In genomic region chr16:56647641-56648431, GRCh38 we compare ENCODE assay signal across 1 cellular context.
TF ChIP-seq lines count a peak whose summit lies in the region.

No MANE protein-coding gene starts in this region.

TF ChIP-seq in HepG2, 621 proteins besides CTCF, POLR2A, EP300 and RAD21 (continued from another document and continues in another):
- TF ChIP-seq AHDC1 (CRISPR knock-in tag; IDR thresholded peaks at IDR 0.05; ENCODE audit: borderline replicate concordance): no peak
- peak; percentile 74; the same call in 1 of the 2 replicates for TF ChIP-seq TFDP1 (CRISPR knock-in tag; IDR thresholded peaks at IDR 0.05; ENCODE audit: borderline replicate concordance)
- TF ChIP-seq, protein P1, sequence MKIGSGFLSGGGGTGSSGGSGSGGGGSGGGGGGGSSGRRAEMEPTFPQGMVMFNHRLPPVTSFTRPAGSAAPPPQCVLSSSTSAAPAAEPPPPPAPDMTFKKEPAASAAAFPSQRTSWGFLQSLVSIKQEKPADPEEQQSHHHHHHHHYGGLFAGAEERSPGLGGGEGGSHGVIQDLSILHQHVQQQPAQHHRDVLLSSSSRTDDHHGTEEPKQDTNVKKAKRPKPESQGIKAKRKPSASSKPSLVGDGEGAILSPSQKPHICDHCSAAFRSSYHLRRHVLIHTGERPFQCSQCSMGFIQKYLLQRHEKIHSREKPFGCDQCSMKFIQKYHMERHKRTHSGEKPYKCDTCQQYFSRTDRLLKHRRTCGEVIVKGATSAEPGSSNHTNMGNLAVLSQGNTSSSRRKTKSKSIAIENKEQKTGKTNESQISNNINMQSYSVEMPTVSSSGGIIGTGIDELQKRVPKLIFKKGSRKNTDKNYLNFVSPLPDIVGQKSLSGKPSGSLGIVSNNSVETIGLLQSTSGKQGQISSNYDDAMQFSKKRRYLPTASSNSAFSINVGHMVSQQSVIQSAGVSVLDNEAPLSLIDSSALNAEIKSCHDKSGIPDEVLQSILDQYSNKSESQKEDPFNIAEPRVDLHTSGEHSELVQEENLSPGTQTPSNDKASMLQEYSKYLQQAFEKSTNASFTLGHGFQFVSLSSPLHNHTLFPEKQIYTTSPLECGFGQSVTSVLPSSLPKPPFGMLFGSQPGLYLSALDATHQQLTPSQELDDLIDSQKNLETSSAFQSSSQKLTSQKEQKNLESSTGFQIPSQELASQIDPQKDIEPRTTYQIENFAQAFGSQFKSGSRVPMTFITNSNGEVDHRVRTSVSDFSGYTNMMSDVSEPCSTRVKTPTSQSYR (CRISPR knock-in tag; IDR thresholded peaks at IDR 0.05; ENCODE audit: borderline replicate concordance): no peak
- TF ChIP-seq ZNF607 (CRISPR knock-in tag; IDR thresholded peaks at IDR 0.05; ENCODE audit: borderline replicate concordance): no peak
- TF ChIP-seq TGIF2 (CRISPR knock-in tag; IDR thresholded peaks at IDR 0.05): no peak
- no peak for TF ChIP-seq XBP1 (CRISPR knock-in tag; IDR thresholded peaks at IDR 0.05)
- TF ChIP-seq, protein P2, sequence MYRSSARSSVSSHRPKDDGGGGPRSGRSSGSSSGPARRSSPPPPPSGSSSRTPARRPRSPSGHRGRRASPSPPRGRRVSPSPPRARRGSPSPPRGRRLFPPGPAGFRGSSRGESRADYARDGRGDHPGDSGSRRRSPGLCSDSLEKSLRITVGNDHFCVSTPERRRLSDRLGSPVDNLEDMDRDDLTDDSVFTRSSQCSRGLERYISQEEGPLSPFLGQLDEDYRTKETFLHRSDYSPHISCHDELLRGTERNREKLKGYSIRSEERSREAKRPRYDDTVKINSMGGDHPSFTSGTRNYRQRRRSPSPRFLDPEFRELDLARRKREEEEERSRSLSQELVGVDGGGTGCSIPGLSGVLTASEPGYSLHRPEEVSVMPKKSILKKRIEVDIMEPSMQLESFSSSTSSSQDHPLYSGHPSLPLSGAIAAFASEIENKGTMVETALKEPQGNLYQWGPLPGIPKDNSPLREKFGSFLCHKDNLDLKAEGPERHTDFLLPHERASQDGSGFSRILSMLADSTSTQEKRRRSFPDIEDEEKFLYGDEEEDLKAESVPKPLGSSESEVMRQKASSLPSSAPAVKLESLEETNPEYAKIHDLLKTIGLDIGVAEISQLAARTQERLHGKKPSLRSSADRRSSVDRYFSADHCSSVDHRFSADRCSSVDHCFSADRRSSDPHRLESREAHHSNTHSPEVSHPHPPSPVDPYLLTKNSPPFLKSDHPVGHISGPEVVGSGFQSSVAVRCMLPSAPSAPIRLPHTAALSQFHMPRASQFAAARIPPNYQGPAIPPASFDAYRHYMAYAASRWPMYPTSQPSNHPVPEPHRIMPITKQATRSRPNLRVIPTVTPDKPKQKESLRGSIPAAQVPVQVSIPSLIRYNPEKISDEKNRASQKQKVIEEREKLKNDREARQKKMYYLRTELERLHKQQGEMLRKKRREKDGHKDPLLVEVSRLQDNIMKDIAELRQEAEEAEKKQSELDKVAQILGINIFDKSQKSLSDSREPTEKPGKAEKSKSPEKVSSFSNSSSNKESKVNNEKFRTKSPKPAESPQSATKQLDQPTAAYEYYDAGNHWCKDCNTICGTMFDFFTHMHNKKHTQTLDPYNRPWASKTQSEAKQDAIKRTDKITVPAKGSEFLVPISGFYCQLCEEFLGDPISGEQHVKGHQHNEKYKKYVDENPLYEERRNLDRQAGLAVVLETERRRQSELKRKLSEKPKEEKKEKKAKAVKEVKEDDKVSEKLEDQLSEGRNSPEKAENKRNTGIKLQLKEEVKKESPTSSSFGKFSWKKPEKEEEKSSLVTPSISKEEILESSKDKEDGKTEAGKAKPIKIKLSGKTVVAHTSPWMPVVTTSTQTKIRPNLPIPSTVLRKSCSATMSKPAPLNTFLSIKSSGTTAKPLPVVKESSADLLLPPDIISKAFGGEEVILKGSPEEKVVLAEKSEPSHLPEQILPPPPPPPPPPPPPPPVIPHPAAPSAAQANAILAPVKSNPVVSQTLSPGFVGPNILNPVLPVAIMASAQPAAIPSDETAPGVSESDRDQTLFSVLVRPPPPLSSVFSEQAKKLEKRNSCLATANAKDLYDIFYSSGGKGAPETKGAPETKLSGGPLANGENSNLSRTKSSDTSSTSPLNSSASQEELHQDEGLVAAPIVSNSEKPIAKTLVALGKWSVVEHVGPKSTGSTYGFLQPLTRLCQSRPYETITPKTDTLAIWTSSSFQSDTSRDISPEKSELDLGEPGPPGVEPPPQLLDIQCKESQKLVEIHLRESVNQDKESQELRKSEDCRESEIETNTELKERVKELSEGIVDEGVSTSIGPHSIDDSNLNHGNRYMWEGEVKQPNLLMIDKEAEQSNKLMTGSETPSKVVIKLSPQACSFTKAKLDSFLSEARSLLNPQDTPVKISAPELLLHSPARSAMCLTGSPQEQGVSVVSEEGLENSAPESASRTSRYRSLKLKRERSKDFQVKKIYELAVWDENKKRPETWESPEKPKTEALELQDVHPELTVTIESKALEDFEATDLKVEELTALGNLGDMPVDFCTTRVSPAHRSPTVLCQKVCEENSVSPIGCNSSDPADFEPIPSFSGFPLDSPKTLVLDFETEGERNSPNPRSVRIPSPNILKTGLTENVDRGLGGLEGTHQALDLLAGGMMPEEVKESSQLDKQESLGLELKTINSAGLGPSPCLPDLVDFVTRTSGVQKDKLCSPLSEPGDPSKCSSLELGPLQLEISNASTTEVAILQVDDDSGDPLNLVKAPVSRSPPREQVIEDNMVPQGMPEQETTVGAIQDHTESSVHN (CRISPR knock-in tag; IDR thresholded peaks at IDR 0.05): peak; percentile 52; the same call in 1 of the 2 replicates
- TF ChIP-seq, protein P3, sequence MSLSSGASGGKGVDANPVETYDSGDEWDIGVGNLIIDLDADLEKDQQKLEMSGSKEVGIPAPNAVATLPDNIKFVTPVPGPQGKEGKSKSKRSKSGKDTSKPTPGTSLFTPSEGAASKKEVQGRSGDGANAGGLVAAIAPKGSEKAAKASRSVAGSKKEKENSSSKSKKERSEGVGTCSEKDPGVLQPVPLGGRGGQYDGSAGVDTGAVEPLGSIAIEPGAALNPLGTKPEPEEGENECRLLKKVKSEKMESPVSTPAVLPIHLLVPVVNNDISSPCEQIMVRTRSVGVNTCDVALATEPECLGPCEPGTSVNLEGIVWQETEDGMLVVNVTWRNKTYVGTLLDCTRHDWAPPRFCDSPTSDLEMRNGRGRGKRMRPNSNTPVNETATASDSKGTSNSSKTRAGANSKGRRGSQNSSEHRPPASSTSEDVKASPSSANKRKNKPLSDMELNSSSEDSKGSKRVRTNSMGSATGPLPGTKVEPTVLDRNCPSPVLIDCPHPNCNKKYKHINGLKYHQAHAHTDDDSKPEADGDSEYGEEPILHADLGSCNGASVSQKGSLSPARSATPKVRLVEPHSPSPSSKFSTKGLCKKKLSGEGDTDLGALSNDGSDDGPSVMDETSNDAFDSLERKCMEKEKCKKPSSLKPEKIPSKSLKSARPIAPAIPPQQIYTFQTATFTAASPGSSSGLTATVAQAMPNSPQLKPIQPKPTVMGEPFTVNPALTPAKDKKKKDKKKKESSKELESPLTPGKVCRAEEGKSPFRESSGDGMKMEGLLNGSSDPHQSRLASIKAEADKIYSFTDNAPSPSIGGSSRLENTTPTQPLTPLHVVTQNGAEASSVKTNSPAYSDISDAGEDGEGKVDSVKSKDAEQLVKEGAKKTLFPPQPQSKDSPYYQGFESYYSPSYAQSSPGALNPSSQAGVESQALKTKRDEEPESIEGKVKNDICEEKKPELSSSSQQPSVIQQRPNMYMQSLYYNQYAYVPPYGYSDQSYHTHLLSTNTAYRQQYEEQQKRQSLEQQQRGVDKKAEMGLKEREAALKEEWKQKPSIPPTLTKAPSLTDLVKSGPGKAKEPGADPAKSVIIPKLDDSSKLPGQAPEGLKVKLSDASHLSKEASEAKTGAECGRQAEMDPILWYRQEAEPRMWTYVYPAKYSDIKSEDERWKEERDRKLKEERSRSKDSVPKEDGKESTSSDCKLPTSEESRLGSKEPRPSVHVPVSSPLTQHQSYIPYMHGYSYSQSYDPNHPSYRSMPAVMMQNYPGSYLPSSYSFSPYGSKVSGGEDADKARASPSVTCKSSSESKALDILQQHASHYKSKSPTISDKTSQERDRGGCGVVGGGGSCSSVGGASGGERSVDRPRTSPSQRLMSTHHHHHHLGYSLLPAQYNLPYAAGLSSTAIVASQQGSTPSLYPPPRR (CRISPR knock-in tag; IDR thresholded peaks at IDR 0.05; ENCODE audit: borderline replicate concordance): peak; percentile 21; the same call in 1 of the 2 replicates
- TF ChIP-seq RARG (CRISPR knock-in tag; IDR thresholded peaks at IDR 0.05; ENCODE audit: low read depth): no peak
- TF ChIP-seq ZNF263 (CRISPR knock-in tag; IDR thresholded peaks at IDR 0.05): 0 out of 2 replicates have a peak, but pooled peaks have one; percentile 22
- TF ChIP-seq, protein P4, sequence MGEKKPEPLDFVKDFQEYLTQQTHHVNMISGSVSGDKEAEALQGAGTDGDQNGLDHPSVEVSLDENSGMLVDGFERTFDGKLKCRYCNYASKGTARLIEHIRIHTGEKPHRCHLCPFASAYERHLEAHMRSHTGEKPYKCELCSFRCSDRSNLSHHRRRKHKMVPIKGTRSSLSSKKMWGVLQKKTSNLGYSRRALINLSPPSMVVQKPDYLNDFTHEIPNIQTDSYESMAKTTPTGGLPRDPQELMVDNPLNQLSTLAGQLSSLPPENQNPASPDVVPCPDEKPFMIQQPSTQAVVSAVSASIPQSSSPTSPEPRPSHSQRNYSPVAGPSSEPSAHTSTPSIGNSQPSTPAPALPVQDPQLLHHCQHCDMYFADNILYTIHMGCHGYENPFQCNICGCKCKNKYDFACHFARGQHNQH (CRISPR knock-in tag; IDR thresholded peaks at IDR 0.05): peak; percentile 43; the same call in 1 of the 2 replicates
- TF ChIP-seq, protein P5, sequence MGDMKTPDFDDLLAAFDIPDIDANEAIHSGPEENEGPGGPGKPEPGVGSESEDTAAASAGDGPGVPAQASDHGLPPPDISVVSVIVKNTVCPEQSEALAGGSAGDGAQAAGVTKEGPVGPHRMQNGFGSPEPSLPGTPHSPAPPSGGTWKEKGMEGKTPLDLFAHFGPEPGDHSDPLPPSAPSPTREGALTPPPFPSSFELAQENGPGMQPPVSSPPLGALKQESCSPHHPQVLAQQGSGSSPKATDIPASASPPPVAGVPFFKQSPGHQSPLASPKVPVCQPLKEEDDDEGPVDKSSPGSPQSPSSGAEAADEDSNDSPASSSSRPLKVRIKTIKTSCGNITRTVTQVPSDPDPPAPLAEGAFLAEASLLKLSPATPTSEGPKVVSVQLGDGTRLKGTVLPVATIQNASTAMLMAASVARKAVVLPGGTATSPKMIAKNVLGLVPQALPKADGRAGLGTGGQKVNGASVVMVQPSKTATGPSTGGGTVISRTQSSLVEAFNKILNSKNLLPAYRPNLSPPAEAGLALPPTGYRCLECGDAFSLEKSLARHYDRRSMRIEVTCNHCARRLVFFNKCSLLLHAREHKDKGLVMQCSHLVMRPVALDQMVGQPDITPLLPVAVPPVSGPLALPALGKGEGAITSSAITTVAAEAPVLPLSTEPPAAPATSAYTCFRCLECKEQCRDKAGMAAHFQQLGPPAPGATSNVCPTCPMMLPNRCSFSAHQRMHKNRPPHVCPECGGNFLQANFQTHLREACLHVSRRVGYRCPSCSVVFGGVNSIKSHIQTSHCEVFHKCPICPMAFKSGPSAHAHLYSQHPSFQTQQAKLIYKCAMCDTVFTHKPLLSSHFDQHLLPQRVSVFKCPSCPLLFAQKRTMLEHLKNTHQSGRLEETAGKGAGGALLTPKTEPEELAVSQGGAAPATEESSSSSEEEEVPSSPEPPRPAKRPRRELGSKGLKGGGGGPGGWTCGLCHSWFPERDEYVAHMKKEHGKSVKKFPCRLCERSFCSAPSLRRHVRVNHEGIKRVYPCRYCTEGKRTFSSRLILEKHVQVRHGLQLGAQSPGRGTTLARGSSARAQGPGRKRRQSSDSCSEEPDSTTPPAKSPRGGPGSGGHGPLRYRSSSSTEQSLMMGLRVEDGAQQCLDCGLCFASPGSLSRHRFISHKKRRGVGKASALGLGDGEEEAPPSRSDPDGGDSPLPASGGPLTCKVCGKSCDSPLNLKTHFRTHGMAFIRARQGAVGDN (CRISPR knock-in tag; IDR thresholded peaks at IDR 0.05): peak; percentile 86
- TF ChIP-seq NRL (CRISPR knock-in tag; IDR thresholded peaks at IDR 0.05; ENCODE audit: borderline replicate concordance): peak; percentile 46; the same call in 1 of the 2 replicates
- no peak for TF ChIP-seq ZMAT5 (CRISPR knock-in tag; IDR thresholded peaks at IDR 0.05; ENCODE audit: borderline replicate concordance, low read depth)
- no peak for TF ChIP-seq KDM5A (IDR thresholded peaks at IDR 0.05; ENCODE audit: borderline replicate concordance, low read length)
- TF ChIP-seq PPARG (CRISPR knock-in tag; conservative IDR thresholded peaks at IDR 0.05): peak; percentile 57; the same call in 1 of the 2 replicates
- TF ChIP-seq ZNF614 (CRISPR knock-in tag; IDR thresholded peaks at IDR 0.05; ENCODE audit: borderline replicate concordance): no peak
